Comparison of ENCODE assay signal across 17 cellular contexts in genomic region chr15:91865486-91865885, GRCh38. TPM values are rescaled to one million over a fixed set of nuclear protein-coding genes. Genes with fewer than 3 reads are reported as not detected.
DNase-seq lines count a peak whose midpoint lies in the region; ATAC-seq, FAIRE-seq and TF ChIP-seq lines count a peak whose summit lies in the region.
"Had no signal": no experiment of that assay in that cellular context is flagged by ENCODE, and none has a peak within 500 bp of the region (broad histone marks: within the 10 kb centered on the region; RNA-seq: fewer than 3 reads in every experiment).

No MANE protein-coding gene starts in this region.

- H3K27ac ChIP-seq in breast epithelium (peak overlapping the region; percentile 87 to 92), left lung (peak overlapping the region; percentile 10 to 83), thyroid gland (peak overlapping the region in 2 of 3 donors; percentile 80 to 85)

- no peaks in the 10 kb centered on the region for H3K27me3 ChIP-seq in breast epithelium
- H3K27me3 ChIP-seq in left lung = no peaks in the 10 kb centered on the region
- no peaks in the 10 kb centered on the region for H3K27me3 ChIP-seq in thyroid gland
- H3K27me3 ChIP-seq: sigmoid colon had no signal

- peak; percentile 16 for DNase-seq in NCI-H82 (lab: John Stamatoyannopoulos, UW)
- DNase-seq in NCI-H82 treated with DMSO at 0.1 percent for 48 hours (lab: John Stamatoyannopoulos, UW; ENCODE audit: unreplicated experiment) = no peak
- no peak for DNase-seq in breast epithelium (ENCODE audit: low spot score in 2 of 2)
- no peak for DNase-seq in left lung
- no peak for DNase-seq in thyroid gland
- no peak for DNase-seq in frontal cortex (ENCODE audit: low spot score in 2 of 2)
- DNase-seq in stimulated activated CD4-positive, alpha-beta T cell treated with anti-CD3 and anti-CD28 coated beads, Interleukin-2, amount 100 ng/mL, for 48 hours = no peak
- no peak for DNase-seq in activated gamma-delta T cell treated with Interleukin-2 at 50 U/mL for 16 hours
- DNase-seq: 8988T; activated CD8-positive, alpha-beta memory T cell treated with anti-CD3 and anti-CD28 coated beads for 24 hours; activated naive CD4-positive, alpha-beta T cell treated with anti-CD3 and anti-CD28 coated beads for 36 hours; NCI-H1105 treated with DMSO at 0.1 percent for 48 hours; NCI-H510A; sigmoid colon; stimulated activated naive CD8-positive, alpha-beta T cell treated with anti-CD3 and anti-CD28 coated beads, Interleukin-15, amount 100 ng/mL, for 72 hours had no signal

- WGBS in thyroid gland, 2 donors = 87 to 89% methylated on average over 7 of the region's 7 CpGs

- no peak for FAIRE-seq in frontal cortex (lab: Jason Lieb, UNC)
- FAIRE-seq: colon, TTC549 had no signal

- intact Hi-C loops in breast epithelium (cut with DNase I; ENCODE audit: low total_unique reads) = no loop called here
- intact Hi-C loops in left lung (cut with DNase I) = loop anchor here in 1 of 2 donors (10.0 kb wide), 1 partner anchor 79 kb away; no protein-coding TSS in a partner anchor
- intact Hi-C loops in thyroid gland (cut with DNase I) = no loop called here

- peaks cover 7 to 17% of the 10 kb centered on the region in 2 donors for H3K4me1 ChIP-seq in breast epithelium
- H3K4me1 ChIP-seq in left lung = peaks cover 42 to 86% of the 10 kb centered on the region in 2 donors
- peaks cover 52 to 60% of the 10 kb centered on the region in 2 donors for H3K4me1 ChIP-seq in thyroid gland

- no peak for TF ChIP-seq POLR2A in breast epithelium (IDR thresholded peaks at IDR 0.05)
- no peak for TF ChIP-seq POLR2A in thyroid gland (IDR thresholded peaks at IDR 0.05)

- H3K4me3 ChIP-seq in breast epithelium (no peak overlapping the region), left lung (no peak overlapping the region), thyroid gland (replicated peaks in 1 of 3) (no peak overlapping the region)
- H3K4me3 ChIP-seq: sigmoid colon had no signal

- H3K9me3 ChIP-seq in breast epithelium = no peaks in the 10 kb centered on the region
- H3K9me3 ChIP-seq in left lung = no peaks in the 10 kb centered on the region
- no peaks in the 10 kb centered on the region for H3K9me3 ChIP-seq in thyroid gland
- H3K9me3 ChIP-seq: sigmoid colon had no signal

- no peak for ATAC-seq in left lung
- ATAC-seq: stimulated activated naive CD8-positive, alpha-beta T cell treated with anti-CD3 and anti-CD28 coated beads, Interleukin-15, amount 100 ng/mL, for 72 hours had no signal

- H3K36me3 ChIP-seq in breast epithelium (no peaks in the 10 kb centered on the region), left lung (no peaks in the 10 kb centered on the region), thyroid gland (no peaks in the 10 kb centered on the region)
- H3K36me3 ChIP-seq: sigmoid colon had no signal

- TF ChIP-seq CTCF in breast epithelium (IDR thresholded peaks at IDR 0.05) = no peak
- no peak for TF ChIP-seq CTCF in left lung (IDR thresholded peaks at IDR 0.05)
- no peak for TF ChIP-seq CTCF in thyroid gland (IDR thresholded peaks at IDR 0.05)

RNA-seq across cellular contexts. Expression of gene SLCO3A1, which starts 12.0 kb away (rescaled TPM):
- 10 to 100 TPM in 2 of 3 donors, 1 to 10 TPM in 1; 8.5 to 14.1 (median 13.6) TPM for total RNA-seq in breast epithelium
- 10 to 100 TPM; 48.4 to 49.0 TPM for total RNA-seq in left lung
- 10 to 100 TPM; 23.3 to 31.4 (median 28.0) TPM for total RNA-seq in thyroid gland
- total RNA-seq in frontal cortex = 9.8 TPM
